Comparison of ENCODE assay signal across 26 cellular contexts in genomic region chr1:227219715-227220292, GRCh38.
DNase-seq lines count a peak whose midpoint lies in the region; ATAC-seq and TF ChIP-seq lines count a peak whose summit lies in the region.
"Had no signal": no experiment of that assay in that cellular context is flagged by ENCODE, and none has a peak within 500 bp of the region (broad histone marks: within the 10 kb centered on the region; RNA-seq: fewer than 3 reads in every experiment).

No MANE protein-coding gene starts in this region.

- no peak for TF ChIP-seq POLR2A in erythroblast (IDR thresholded peaks at IDR 0.05; ENCODE audit: low read length)

- no peak overlapping the region for H3K27ac Mint-ChIP-seq in natural killer cell treated with Interleukin-12 subunit alpha and Interleukin-12 subunit beta and Interleukin-15 and Interleukin-18, amount 100 ng/mL, for 72 hours
- H3K27ac Mint-ChIP-seq: activated B cell treated with CpG ODN at 0.5 μM for 24 hours; activated CD4-positive, alpha-beta memory T cell treated with anti-CD3 and anti-CD28 coated beads, Interleukin-2, amount 10 ng/mL, durations not matched to agents 7 days and 5 days; CD14-positive monocyte; T-helper 1 cell treated with Interleukin-12 subunit alpha and Interleukin-12 subunit beta and Interleukin-4 antibody, amounts not matched to agents 30 μg/mL and 1 μg/mL, for 36 hours had no signal

- no peak overlapping the region for H3K4me3 Mint-ChIP-seq in natural killer cell treated with Interleukin-12 subunit alpha and Interleukin-12 subunit beta and Interleukin-15 and Interleukin-18, amount 100 ng/mL, for 72 hours
- H3K4me3 Mint-ChIP-seq: activated B cell treated with CpG ODN at 0.5 μM for 24 hours; activated CD4-positive, alpha-beta memory T cell treated with anti-CD3 and anti-CD28 coated beads, Interleukin-2, amount 10 ng/mL, durations not matched to agents 7 days and 5 days; CD14-positive monocyte; T-helper 1 cell treated with Interleukin-12 subunit alpha and Interleukin-12 subunit beta and Interleukin-4 antibody, amounts not matched to agents 30 μg/mL and 1 μg/mL, for 36 hours had no signal

- no peak overlapping the region for H4K8ac ChIP-seq in mesendoderm (ENCODE audit: low read depth, low read length)

- H2AK5ac ChIP-seq in mesendoderm (ENCODE audit: low read length): no peak overlapping the region

- in situ Hi-C loops in Panc1 (cut with HindIII; ENCODE audit: low pct_unique_long_range_greater_than_20kb, low sequenced_read_pairs): no loop called here

- H3K79me2 ChIP-seq in mesendoderm (ENCODE audit: control insufficient read depth, insufficient read depth, low read length): peaks cover 2% of the 10 kb centered on the region

- intact Hi-C loops in Panc1 (cut with micrococcal nuclease; ENCODE audit: unreplicated experiment) (no loop called here), lower lobe of right lung (cut with DNase I) (no loop called here)

- no peak overlapping the region for H3K23ac ChIP-seq in mesendoderm (ENCODE audit: low read length)

- no peak for ATAC-seq in Panc1
- ATAC-seq in SK-N-SH treated with all-trans-retinoic acid at 6 μM for 48 hours: no peak
- no peak for ATAC-seq in HG02678 (IDR thresholded peaks at IDR 0.05; ENCODE audit: unreplicated experiment)
- ATAC-seq in natural killer cell treated with Interleukin-12 subunit alpha and Interleukin-12 subunit beta and Interleukin-15 and Interleukin-18, amount 100 ng/mL, for 72 hours: no peak
- ATAC-seq in lower lobe of right lung: no peak
- ATAC-seq: GM12878 had no signal

- no TSS peak for BruUV-seq in Panc1 (replicated peaks; lab: Mats Ljungman, UMichigan)

- no peak overlapping the region for H2BK120ac ChIP-seq in mesendoderm (ENCODE audit: low read depth, low read length)

- peaks cover 9 to 31% of the 10 kb centered on the region in 2 donors for H3K27me3 Mint-ChIP-seq in natural killer cell treated with Interleukin-12 subunit alpha and Interleukin-12 subunit beta and Interleukin-15 and Interleukin-18, amount 100 ng/mL, for 72 hours

- no peak overlapping the region for H3K4me2 ChIP-seq in mesendoderm (ENCODE audit: low read length)
- H3K4me2 ChIP-seq: hepatocyte, KMS-11 had no signal

- no peaks in the 10 kb centered on the region for H3K79me1 ChIP-seq in mesendoderm (ENCODE audit: low read length)

- H3K36me3 Mint-ChIP-seq in natural killer cell treated with Interleukin-12 subunit alpha and Interleukin-12 subunit beta and Interleukin-15 and Interleukin-18, amount 100 ng/mL, for 72 hours: no peaks in the 10 kb centered on the region
- H3K36me3 Mint-ChIP-seq: CD14-positive monocyte had no signal

- DNase-seq in GM10266 (ENCODE audit: extremely low spot score) (no peak), Panc1 (ENCODE audit: low read depth, low spot score) (no peak), erythroblast (lab: John Stamatoyannopoulos, UW) (peak; percentile 26 to 33), mesendoderm (peak; percentile 17), lower lobe of right lung (no peak)
- DNase-seq in natural killer cell treated with Interleukin-12 subunit alpha and Interleukin-12 subunit beta and Interleukin-15 and Interleukin-18, amount 100 ng/mL, for 72 hours (ENCODE audit: low spot score): no peak
- DNase-seq: activated B cell treated with CpG ODN at 0.5 μM for 24 hours; activated CD4-positive, alpha-beta memory T cell treated with anti-CD3 and anti-CD28 coated beads, Interleukin-2, amount 10 ng/mL, durations not matched to agents 7 days and 5 days; activated naive CD4-positive, alpha-beta T cell treated with Interleukin-2 at 50 U/mL for 16 hours; activated T-cell treated with anti-CD3 and anti-CD28 coated beads, Interleukin-2, amount 50 U/mL, for 1 hour; anterior cingulate cortex; DMS 273 treated with DMSO at 0.1 percent for 48 hours; effector CD8-positive, alpha-beta T cell; HCEC 1CT; midbrain; NCI-H1930; NCI-H446; SHP77 had no signal

- POLR2A ChIA-PET in Panc1 (lab: Charles Lee): no interaction called here

- H3K4ac ChIP-seq in mesendoderm (ENCODE audit: low read depth, low read length): no peak overlapping the region

- H3K4me1 Mint-ChIP-seq in natural killer cell treated with Interleukin-12 subunit alpha and Interleukin-12 subunit beta and Interleukin-15 and Interleukin-18, amount 100 ng/mL, for 72 hours (ENCODE audit: low read depth in 2 of 2): no peaks in the 10 kb centered on the region
- H3K4me1 Mint-ChIP-seq: activated B cell treated with CpG ODN at 0.5 μM for 24 hours; activated CD4-positive, alpha-beta memory T cell treated with anti-CD3 and anti-CD28 coated beads, Interleukin-2, amount 10 ng/mL, durations not matched to agents 7 days and 5 days; CD14-positive monocyte had no signal

- H3K27ac ChIP-seq in Panc1 (ENCODE audit: low read length): no peak overlapping the region
- no peak overlapping the region for H3K27ac ChIP-seq in mesendoderm (ENCODE audit: low read depth, low read length)
- no peak overlapping the region for H3K27ac ChIP-seq in lower lobe of right lung
- H3K27ac ChIP-seq: hepatocyte, KMS-11, suprapubic skin had no signal

- WGBS in mesendoderm (ENCODE audit: extremely low coverage, insufficient coverage, low lambda C conversion rate): no CpG with 5 or more reads among the region's 1 CpG

- H4K5ac ChIP-seq in mesendoderm (ENCODE audit: low read length): no peak overlapping the region

- H3K4me3 ChIP-seq in Panc1 (ENCODE audit: low read depth in 2 of 2, low read length in 2 of 2): no peak overlapping the region
- H3K4me3 ChIP-seq in mesendoderm (ENCODE audit: low read length): no peak overlapping the region
- H3K4me3 ChIP-seq in lower lobe of right lung: no peak overlapping the region
- H3K4me3 ChIP-seq: GM12878, hepatocyte, suprapubic skin had no signal

- no peak overlapping the region for H2BK15ac ChIP-seq in mesendoderm (replicated peaks; ENCODE audit: low read depth)

- H3K36me3 ChIP-seq in Panc1 (ENCODE audit: control insufficient read depth, insufficient read depth, low read length) (no peaks in the 10 kb centered on the region), mesendoderm (ENCODE audit: control insufficient read depth, insufficient read depth, low read length) (no peaks in the 10 kb centered on the region), lower lobe of right lung (no peaks in the 10 kb centered on the region)
- H3K36me3 ChIP-seq: suprapubic skin had no signal

- no peak overlapping the region for H3K18ac ChIP-seq in mesendoderm (ENCODE audit: low read length)

- no peak overlapping the region for H3K9ac ChIP-seq in mesendoderm (ENCODE audit: low read length)
- H3K9ac ChIP-seq: KMS-11 had no signal

- H3K9me3 Mint-ChIP-seq in natural killer cell treated with Interleukin-12 subunit alpha and Interleukin-12 subunit beta and Interleukin-15 and Interleukin-18, amount 100 ng/mL, for 72 hours: no peaks in the 10 kb centered on the region
- H3K9me3 Mint-ChIP-seq: activated B cell treated with CpG ODN at 0.5 μM for 24 hours; activated CD4-positive, alpha-beta memory T cell treated with anti-CD3 and anti-CD28 coated beads, Interleukin-2, amount 10 ng/mL, durations not matched to agents 7 days and 5 days; CD14-positive monocyte; T-helper 1 cell treated with Interleukin-12 subunit alpha and Interleukin-12 subunit beta and Interleukin-4 antibody, amounts not matched to agents 30 μg/mL and 1 μg/mL, for 36 hours had no signal

- H3K56ac ChIP-seq in mesendoderm (ENCODE audit: low read length): no peak overlapping the region

- no peak overlapping the region for H2BK5ac ChIP-seq in mesendoderm (ENCODE audit: low read length)

- CTCF ChIA-PET in Panc1 (lab: Charles Lee): no interaction called here

- H3K4me1 ChIP-seq in Panc1 (ENCODE audit: control insufficient read depth, insufficient read depth, low read length): no peaks in the 10 kb centered on the region
- no peaks in the 10 kb centered on the region for H3K4me1 ChIP-seq in mesendoderm (ENCODE audit: control insufficient read depth, low read depth, low read length)
- H3K4me1 ChIP-seq in lower lobe of right lung: no peaks in the 10 kb centered on the region

- TF ChIP-seq CTCF in GM10266 (IDR thresholded peaks at IDR 0.05; ENCODE audit: control insufficient read depth, insufficient read depth, low read depth, missing control alignments) (peak; percentile 1), Panc1 (IDR thresholded peaks at IDR 0.05) (peak; percentile 14; the same call in 1 of the 2 replicates), lower lobe of right lung (IDR thresholded peaks at IDR 0.05) (no peak)

- no peaks in the 10 kb centered on the region for H3K27me3 ChIP-seq in Panc1 (ENCODE audit: control insufficient read depth, insufficient read depth, low read length)
- no peaks in the 10 kb centered on the region for H3K27me3 ChIP-seq in mesendoderm (ENCODE audit: insufficient read depth, low read length, poor library complexity)
- no peaks in the 10 kb centered on the region for H3K27me3 ChIP-seq in lower lobe of right lung (ENCODE audit: low read depth)
- H3K27me3 ChIP-seq: hepatocyte, suprapubic skin had no signal

- H3K9me3 ChIP-seq in Panc1 (ENCODE audit: control insufficient read depth, insufficient read depth, low read depth, low read length) (no peaks in the 10 kb centered on the region), lower lobe of right lung (no peaks in the 10 kb centered on the region)
- H3K9me3 ChIP-seq: suprapubic skin had no signal

TF ChIP-seq in SK-N-SH treated with all-trans-retinoic acid at 6 μM for 48 hours, 23 proteins besides CTCF, POLR2A, EP300 and RAD21 (continues in another document):
- TF ChIP-seq CSDC2 (CRISPR knock-in tag; IDR thresholded peaks at IDR 0.05): no peak
- no peak for TF ChIP-seq PATZ1 (CRISPR knock-in tag; IDR thresholded peaks at IDR 0.05; ENCODE audit: borderline replicate concordance)
- TF ChIP-seq ZFP3 (CRISPR knock-in tag; IDR thresholded peaks at IDR 0.05): no peak
- TF ChIP-seq ARNTL (CRISPR knock-in tag; IDR thresholded peaks at IDR 0.05; ENCODE audit: borderline replicate concordance, low read depth): no peak
- no peak for TF ChIP-seq ZNF8 (CRISPR knock-in tag; IDR thresholded peaks at IDR 0.05)
- no peak for TF ChIP-seq ZC3H10 (CRISPR knock-in tag; IDR thresholded peaks at IDR 0.05)
- no peak for TF ChIP-seq OSR1 (CRISPR knock-in tag; IDR thresholded peaks at IDR 0.05)
- TF ChIP-seq ISL1 (CRISPR knock-in tag; IDR thresholded peaks at IDR 0.05): no peak

Comparison
In these comparisons a context has a peak if more than half of its experiments do, and no peak if none do; other contexts are left out.
1. DNase-seq: peak in erythroblast (2 of 2) and mesendoderm (single experiment); none in GM10266 (single experiment), Panc1 (single experiment), natural killer cell treated with Interleukin-12 subunit alpha and Interleukin-12 subunit beta and Interleukin-15 and Interleukin-18, amount 100 ng/mL, for 72 hours (single experiment) and lower lobe of right lung (single experiment).